ENCODE assay signal across 17 cellular contexts in the genomic region with DNA sequence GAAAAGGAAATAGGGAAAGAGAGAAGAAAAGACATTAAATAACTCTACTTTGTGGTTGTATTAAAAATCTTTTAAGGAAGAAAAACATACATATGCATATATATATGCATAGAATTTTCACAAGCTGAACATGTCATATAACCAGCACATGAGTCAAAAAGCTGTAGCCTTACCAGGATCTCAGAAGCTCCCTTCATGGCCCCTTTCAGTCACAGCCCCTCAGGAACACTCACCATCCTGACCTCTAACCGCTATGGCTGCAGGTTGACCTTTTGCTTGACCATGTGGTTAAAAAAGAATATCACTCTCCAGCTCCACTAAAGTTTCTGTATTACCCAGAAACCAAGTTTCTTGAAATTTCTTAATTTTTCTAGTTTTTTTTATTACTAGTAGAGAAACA.
"Had no signal": no experiment of that assay in that cellular context is flagged by ENCODE, and none has a peak within 500 bp of the region (broad histone marks: within the 10 kb centered on the region; RNA-seq: fewer than 3 reads in every experiment).

No MANE protein-coding gene starts in this region.

- ATAC-seq: gastrocnemius medialis; left lobe of liver; naive thymus-derived CD4-positive, alpha-beta T cell; psoas muscle; right lobe of liver; upper lobe of right lung had no signal

- H3K9me3 ChIP-seq: gastrocnemius medialis, psoas muscle, right lobe of liver, testis, tibial nerve, upper lobe of right lung had no signal

- H3K4me3 Mint-ChIP-seq: naive thymus-derived CD4-positive, alpha-beta T cell; nephron progenitor cell had no signal

- H3K4me1 ChIP-seq: gastrocnemius medialis, psoas muscle, right lobe of liver, testis, tibial nerve, upper lobe of right lung had no signal

- H3K27me3 ChIP-seq: dorsolateral prefrontal cortex, gastrocnemius medialis, right lobe of liver, testis, tibial nerve, upper lobe of right lung had no signal

- H3K27me3 Mint-ChIP-seq: naive thymus-derived CD4-positive, alpha-beta T cell had no signal

- H3K27ac Mint-ChIP-seq: naive thymus-derived CD4-positive, alpha-beta T cell; nephron progenitor cell had no signal

- H3K9me3 Mint-ChIP-seq: naive thymus-derived CD4-positive, alpha-beta T cell; nephron progenitor cell had no signal

- DNase-seq: cortex of kidney; dorsolateral prefrontal cortex; effector CD8-positive, alpha-beta T cell; gastrocnemius medialis; mammary epithelial cell; naive thymus-derived CD4-positive, alpha-beta T cell; nephron progenitor cell; psoas muscle; retina; right lobe of liver; stimulated activated CD4-positive, alpha-beta T cell treated with anti-CD3 and anti-CD28 coated beads, Interleukin-2, amount 100 ng/mL, for 24 hours; stimulated activated CD4-positive, alpha-beta T cell treated with anti-CD3 and anti-CD28 coated beads, Interleukin-4, amount 100 ng/mL, for 4 hours; stimulated activated naive CD4-positive, alpha-beta T cell treated with Interleukin-2 at 50 U/mL for 16 hours; testis; upper lobe of right lung had no signal

- H3K36me3 ChIP-seq: gastrocnemius medialis, right lobe of liver, tibial nerve, upper lobe of right lung had no signal

- H3K4me3 ChIP-seq: dorsolateral prefrontal cortex, gastrocnemius medialis, psoas muscle, right lobe of liver, testis, tibial nerve, upper lobe of right lung had no signal

- H3K27ac ChIP-seq: dorsolateral prefrontal cortex, gastrocnemius medialis, psoas muscle, right lobe of liver, testis, tibial nerve, upper lobe of right lung had no signal
